Comparison of ENCODE assay signal across 29 cellular contexts in the genomic region with DNA sequence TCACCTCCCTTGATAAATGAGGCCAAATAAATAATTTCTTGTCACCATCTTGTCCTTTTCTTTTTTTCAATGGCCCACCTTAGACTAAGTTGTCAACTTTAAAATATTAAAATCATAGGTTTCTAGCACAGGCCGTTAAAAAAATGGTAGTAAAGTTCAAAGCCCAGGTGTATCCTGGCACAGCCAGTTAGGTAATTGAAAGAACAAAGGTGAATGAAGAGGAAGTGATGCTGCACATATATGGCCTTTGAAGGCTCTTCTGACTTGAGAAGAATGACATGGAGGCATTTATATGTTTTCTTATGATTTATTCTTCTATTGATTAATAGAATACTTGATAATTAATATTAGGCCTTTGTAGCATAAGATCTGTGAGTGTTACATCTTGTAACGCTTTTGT.
"Had no signal": no experiment of that assay in that cellular context is flagged by ENCODE, and none has a peak within 500 bp of the region (broad histone marks: within the 10 kb centered on the region; RNA-seq: fewer than 3 reads in every experiment).

No MANE protein-coding gene starts in this region.

- H3K4me3 ChIP-seq: cardiac muscle cell, colonic mucosa, esophagus squamous epithelium, gastroesophageal sphincter, heart right ventricle had no signal

- H3K27me3 ChIP-seq: cardiac muscle cell, colonic mucosa, esophagus squamous epithelium, gastroesophageal sphincter, heart right ventricle had no signal

- H3K27ac ChIP-seq: cardiac muscle cell, colonic mucosa, epithelial cell of prostate, esophagus squamous epithelium, gastroesophageal sphincter, heart right ventricle, WERI-Rb-1 had no signal

- H3K9me3 ChIP-seq: colonic mucosa, esophagus squamous epithelium, gastroesophageal sphincter, heart right ventricle had no signal

- FAIRE-seq: astrocyte, endometrium, endothelial cell of umbilical vein had no signal

- DNase-seq: activated B cell treated with CpG ODN at 0.5 μM for 24 hours; activated CD4-positive, alpha-beta T cell treated with anti-CD3 and anti-CD28 coated beads for 48 hours; activated CD4-positive, alpha-beta T cell treated with anti-CD3 and anti-CD28 coated beads, Interleukin-2, amount 50 U/mL, for 1 hour; activated CD4-positive, alpha-beta T cell treated with anti-CD3 and anti-CD28 coated beads, Interleukin-2, amount 50 U/mL, for 48 hours; activated CD8-positive, alpha-beta memory T cell treated with anti-CD3 and anti-CD28 coated beads for 24 hours; activated CD8-positive, alpha-beta T cell treated with anti-CD3 and anti-CD28 coated beads for 36 hours; activated effector memory CD4-positive, alpha-beta T cell treated with Interleukin-2 at 50 U/mL for 16 hours; activated gamma-delta T cell treated with Interleukin-2 at 50 U/mL for 16 hours; activated naive CD4-positive, alpha-beta T cell treated with anti-CD3 and anti-CD28 coated beads, Interleukin-2, amount 50 U/mL, for 16 hours; activated naive CD4-positive, alpha-beta T cell treated with Interleukin-2 at 50 U/mL for 16 hours; activated T-cell treated with anti-CD3 and anti-CD28 coated beads, Interleukin-2, amount 50 U/mL, for 4 hours; amniotic stem cell; anterior cingulate cortex; central memory CD4-positive, alpha-beta T cell; cerebellar nuclear complex; colonic mucosa; effector CD8-positive, alpha-beta T cell; esophagus squamous epithelium; foreskin melanocyte; heart right ventricle; T-helper 17 cell; T1000; WERI-Rb-1 had no signal

- H3K4me1 ChIP-seq: colonic mucosa, esophagus squamous epithelium had no signal

- H3K36me3 ChIP-seq: cardiac muscle cell, colonic mucosa, esophagus squamous epithelium, gastroesophageal sphincter, WERI-Rb-1 had no signal
